18 cellular contexts compared by ENCODE assay signal in the genomic region with DNA sequence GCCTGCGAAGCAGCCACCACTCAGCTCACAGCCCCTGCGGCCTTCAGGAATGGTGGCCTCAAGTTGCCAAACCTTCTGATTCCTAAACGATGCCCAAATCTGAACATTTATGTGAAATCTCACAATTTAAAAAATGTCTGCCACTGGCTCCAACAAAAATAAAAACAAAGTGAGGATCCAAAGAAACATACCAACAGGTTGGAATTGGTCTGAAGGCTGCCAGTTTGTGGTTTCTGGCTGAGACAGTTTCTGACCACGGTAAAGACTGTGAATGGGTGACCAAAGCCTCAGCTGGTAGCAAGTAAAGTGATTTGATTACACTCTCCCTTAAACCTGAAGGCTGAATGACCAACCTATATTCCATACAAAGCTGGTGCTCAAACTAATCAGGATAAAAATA. TPM values are rescaled to one million over a fixed set of nuclear protein-coding genes. Genes with fewer than 3 reads are reported as not detected.
"Had no signal": no experiment of that assay in that cellular context is flagged by ENCODE, and none has a peak within 500 bp of the region (broad histone marks: within the 10 kb centered on the region; RNA-seq: fewer than 3 reads in every experiment).

No MANE protein-coding gene starts in this region.

- H3K27me3 ChIP-seq: ascending aorta, cardiac muscle cell, stomach had no signal

- H3K4me1 ChIP-seq: ascending aorta, prostate gland had no signal

- H3K9me3 Mint-ChIP-seq: activated naive CD8-positive, alpha-beta T cell treated with anti-CD3 and anti-CD28 coated beads, Interleukin-2, amount 10 ng/mL, durations not matched to agents 7 days and 5 days; activated T-helper 1 cell treated with anti-CD3 and anti-CD28 coated beads, Interleukin-12 subunit alpha, Interleukin-12 subunit beta, Interleukin-2, Interleukin-4 antibody, amounts not matched to agents 30 ng/mL and 10 ng/mL and 1 ng/mL, durations not matched to agents 14 hours and 24 hours and 36 hours; natural killer cell; T-helper 2 cell treated with Interferon-gamma antibody and Interleukin-4, amounts not matched to agents 5 μg/mL and 100 μg/mL, for 36 hours had no signal

- FAIRE-seq: colon had no signal

- H3K4me3 Mint-ChIP-seq: activated naive CD8-positive, alpha-beta T cell treated with anti-CD3 and anti-CD28 coated beads, Interleukin-2, amount 10 ng/mL, durations not matched to agents 7 days and 5 days; activated T-helper 1 cell treated with anti-CD3 and anti-CD28 coated beads, Interleukin-12 subunit alpha, Interleukin-12 subunit beta, Interleukin-2, Interleukin-4 antibody, amounts not matched to agents 30 ng/mL and 10 ng/mL and 1 ng/mL, durations not matched to agents 14 hours and 24 hours and 36 hours; natural killer cell; T-helper 2 cell treated with Interferon-gamma antibody and Interleukin-4, amounts not matched to agents 5 μg/mL and 100 μg/mL, for 36 hours had no signal

- DNase-seq: activated CD4-positive, alpha-beta T cell treated with anti-CD3 and anti-CD28 coated beads, Interleukin-2, amount 50 U/mL, for 4 hours; activated naive CD8-positive, alpha-beta T cell treated with anti-CD3 and anti-CD28 coated beads, Interleukin-2, amount 10 ng/mL, durations not matched to agents 7 days and 5 days; foreskin melanocyte; left colon; mucosa of descending colon; natural killer cell; occipital lobe; stomach had no signal

- ATAC-seq: left colon, mucosa of descending colon, natural killer cell, sciatic nerve had no signal

- H3K9me3 ChIP-seq: ascending aorta, mucosa of descending colon, prostate gland, stomach had no signal

- H3K4me3 ChIP-seq: ascending aorta, cardiac muscle cell, mucosa of descending colon, prostate gland, stomach had no signal

- H3K27ac Mint-ChIP-seq: activated naive CD8-positive, alpha-beta T cell treated with anti-CD3 and anti-CD28 coated beads, Interleukin-2, amount 10 ng/mL, durations not matched to agents 7 days and 5 days; activated T-helper 1 cell treated with anti-CD3 and anti-CD28 coated beads, Interleukin-12 subunit alpha, Interleukin-12 subunit beta, Interleukin-2, Interleukin-4 antibody, amounts not matched to agents 30 ng/mL and 10 ng/mL and 1 ng/mL, durations not matched to agents 14 hours and 24 hours and 36 hours; natural killer cell; T-helper 2 cell treated with Interferon-gamma antibody and Interleukin-4, amounts not matched to agents 5 μg/mL and 100 μg/mL, for 36 hours had no signal

- H3K27me3 Mint-ChIP-seq: activated naive CD8-positive, alpha-beta T cell treated with anti-CD3 and anti-CD28 coated beads, Interleukin-2, amount 10 ng/mL, durations not matched to agents 7 days and 5 days had no signal

- H3K27ac ChIP-seq: ascending aorta, cardiac muscle cell, prostate gland, stomach had no signal

RNA-seq across cellular contexts. Expression of a gene that starts 24.9 kb away (rescaled TPM):
- total RNA-seq: activated naive CD8-positive, alpha-beta T cell treated with anti-CD3 and anti-CD28 coated beads, Interleukin-2, amount 10 ng/mL, durations not matched to agents 7 days and 5 days; activated T-helper 1 cell treated with anti-CD3 and anti-CD28 coated beads, Interleukin-12 subunit alpha, Interleukin-12 subunit beta, Interleukin-2, Interleukin-4 antibody, amounts not matched to agents 30 ng/mL and 10 ng/mL and 1 ng/mL, durations not matched to agents 14 hours and 24 hours and 36 hours; ascending aorta; cardiac muscle cell; left colon; lung microvascular endothelial cell; mucosa of descending colon; occipital lobe; sciatic nerve; stomach; urinary bladder had no signal
- polyA plus RNA-seq: stomach, thymus, urinary bladder had no signal
